In the genomic region with DNA sequence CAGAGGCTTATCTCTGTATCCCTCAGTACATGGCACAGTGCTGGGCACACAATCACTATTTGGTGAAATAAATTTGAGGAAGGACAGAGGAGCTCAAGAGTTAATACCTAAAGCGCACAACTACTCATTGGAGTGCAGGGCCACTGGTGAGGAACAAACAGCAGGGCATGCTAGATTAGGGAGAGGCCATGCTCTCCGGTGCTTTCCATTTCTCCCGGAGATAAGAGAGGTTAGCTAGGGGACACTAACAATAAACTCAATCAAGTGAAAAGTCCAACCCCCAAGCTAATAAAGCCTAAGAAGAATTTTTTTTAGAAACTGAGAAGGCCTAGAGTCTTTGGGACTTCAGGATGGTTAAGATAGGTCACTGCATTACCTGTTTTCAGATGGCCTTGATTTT, we compare ENCODE assay signal across 17 cellular contexts. TPM values are rescaled to one million over a fixed set of nuclear protein-coding genes. Genes with fewer than 3 reads are reported as not detected.
DNase-seq lines count a peak whose midpoint lies in the region; ATAC-seq and FAIRE-seq lines count a peak whose summit lies in the region.
"Had no signal": no experiment of that assay in that cellular context is flagged by ENCODE, and none has a peak within 500 bp of the region (broad histone marks: within the 10 kb centered on the region; RNA-seq: fewer than 3 reads in every experiment).

No MANE protein-coding gene starts in this region.

- H3K27me3 Mint-ChIP-seq in activated naive CD4-positive, alpha-beta T cell treated with anti-CD3 and anti-CD28 coated beads for 36 hours (ENCODE audit: low read depth), result no peaks in the 10 kb centered on the region
- H3K27me3 Mint-ChIP-seq: brain, T-helper 17 cell had no signal

- ATAC-seq in left colon (peak; percentile 16), GM18867 (IDR thresholded peaks at IDR 0.05; ENCODE audit: unreplicated experiment) (no peak)
- no peak for ATAC-seq in stimulated activated effector memory CD8-positive, alpha-beta T cell treated with anti-CD3 and anti-CD28 coated beads, Interleukin-12 subunit alpha, Interleukin-12 subunit beta, amount 100 ng/mL, for 72 hours
- ATAC-seq: T-helper 17 cell had no signal

- H3K27ac Mint-ChIP-seq in activated naive CD4-positive, alpha-beta T cell treated with anti-CD3 and anti-CD28 coated beads for 36 hours, result peak overlapping the region; percentile 14
- peak overlapping the region; percentile 41 for H3K27ac Mint-ChIP-seq in stimulated activated effector memory CD8-positive, alpha-beta T cell treated with anti-CD3 and anti-CD28 coated beads, Interleukin-12 subunit alpha, Interleukin-12 subunit beta, amount 100 ng/mL, for 72 hours
- H3K27ac Mint-ChIP-seq: brain, T-helper 17 cell had no signal

- peaks cover 35% of the 10 kb centered on the region for H3K4me1 Mint-ChIP-seq in activated naive CD4-positive, alpha-beta T cell treated with anti-CD3 and anti-CD28 coated beads for 36 hours (ENCODE audit: low read depth)
- peaks cover 5% of the 10 kb centered on the region for H3K4me1 Mint-ChIP-seq in stimulated activated effector memory CD8-positive, alpha-beta T cell treated with anti-CD3 and anti-CD28 coated beads, Interleukin-12 subunit alpha, Interleukin-12 subunit beta, amount 100 ng/mL, for 72 hours

- no peak overlapping the region for H3K4me3 Mint-ChIP-seq in activated naive CD4-positive, alpha-beta T cell treated with anti-CD3 and anti-CD28 coated beads for 36 hours
- H3K4me3 Mint-ChIP-seq in stimulated activated effector memory CD8-positive, alpha-beta T cell treated with anti-CD3 and anti-CD28 coated beads, Interleukin-12 subunit alpha, Interleukin-12 subunit beta, amount 100 ng/mL, for 72 hours, result no peak overlapping the region
- H3K4me3 Mint-ChIP-seq: brain, T-helper 17 cell had no signal

- intact Hi-C loops in activated naive CD4-positive, alpha-beta T cell treated with anti-CD3 and anti-CD28 coated beads for 36 hours (cut with micrococcal nuclease), result no loop called here
- intact Hi-C loops in left colon (cut with DNase I, micrococcal nuclease) (no loop called here), posterior vena cava (cut with DNase I) (no loop called here)

- no peak for DNase-seq in activated naive CD4-positive, alpha-beta T cell treated with anti-CD3 and anti-CD28 coated beads for 36 hours
- DNase-seq in activated naive CD4-positive, alpha-beta T cell treated with anti-CD3 and anti-CD28 coated beads, Interleukin-2, amount 50 U/mL, for 16 hours, result no peak
- DNase-seq in RCC 7860 (ENCODE audit: low spot score) (peak; percentile 4), left colon (no peak), posterior vena cava (ENCODE audit: low spot score) (no peak), AG20443 (ENCODE audit: low spot score) (no peak)
- DNase-seq in stimulated activated effector memory CD8-positive, alpha-beta T cell treated with anti-CD3 and anti-CD28 coated beads, Interleukin-12 subunit alpha, Interleukin-12 subunit beta, amount 100 ng/mL, for 72 hours (ENCODE audit: low spot score in 2 of 2), result no peak
- DNase-seq: activated CD4-positive, CD25-positive, alpha-beta regulatory T cell; DMS79; HCEC 1CT; NCI-H1105 treated with DMSO at 0.1 percent for 48 hours; stimulated activated CD4-positive, alpha-beta T cell treated with anti-CD3 and anti-CD28 coated beads, Interleukin-4, amount 100 ng/mL, for 1 hour; T-helper 17 cell had no signal

- FAIRE-seq in RCC 7860 (lab: Jason Lieb, UNC), result no peak
- FAIRE-seq: urothelium cell line had no signal

- H3K36me3 Mint-ChIP-seq in activated naive CD4-positive, alpha-beta T cell treated with anti-CD3 and anti-CD28 coated beads for 36 hours (ENCODE audit: low read depth), result peaks cover 68% of the 10 kb centered on the region
- peaks cover 98% of the 10 kb centered on the region for H3K36me3 Mint-ChIP-seq in stimulated activated effector memory CD8-positive, alpha-beta T cell treated with anti-CD3 and anti-CD28 coated beads, Interleukin-12 subunit alpha, Interleukin-12 subunit beta, amount 100 ng/mL, for 72 hours

- CTCF ChIA-PET in activated naive CD4-positive, alpha-beta T cell treated with anti-CD3 and anti-CD28 coated beads for 36 hours (lab: Charles Lee), result no interaction called here

- H3K9me3 Mint-ChIP-seq in activated naive CD4-positive, alpha-beta T cell treated with anti-CD3 and anti-CD28 coated beads for 36 hours, result no peaks in the 10 kb centered on the region
- no peaks in the 10 kb centered on the region for H3K9me3 Mint-ChIP-seq in stimulated activated effector memory CD8-positive, alpha-beta T cell treated with anti-CD3 and anti-CD28 coated beads, Interleukin-12 subunit alpha, Interleukin-12 subunit beta, amount 100 ng/mL, for 72 hours
- H3K9me3 Mint-ChIP-seq: brain had no signal

RNA-seq across cellular contexts. Expression of gene NFRKB, which starts 29.1 kb away (rescaled TPM):
- 10 to 100 TPM; 34.0 to 36.4 TPM for total RNA-seq in activated naive CD4-positive, alpha-beta T cell treated with anti-CD3 and anti-CD28 coated beads for 36 hours
- total RNA-seq in left colon, result 10 to 100 TPM; 19.0 to 19.7 TPM
- 10 to 100 TPM; 14.3 to 15.9 TPM for total RNA-seq in posterior vena cava

RNA-seq across cellular contexts. Expression of gene TMEM45B, which starts 50.7 kb away (rescaled TPM):
- 1 to 10 TPM; 3.8 to 3.9 TPM for total RNA-seq in activated naive CD4-positive, alpha-beta T cell treated with anti-CD3 and anti-CD28 coated beads for 36 hours
- 100 to 1,000 TPM; 309 to 343 TPM for total RNA-seq in left colon
- total RNA-seq in posterior vena cava, result not detected
- total RNA-seq: SJSA1 had no signal

Comparison
In these comparisons a context has a peak if more than half of its experiments do, and no peak if none do; other contexts are left out.
1. RNA of gene TMEM45B, which starts 50.7 kb away (total RNA-seq): 309 to 343 TPM in left colon; 3.8 to 3.9 TPM in activated naive CD4-positive, alpha-beta T cell treated with anti-CD3 and anti-CD28 coated beads for 36 hours and not detected in posterior vena cava; every median in the first group is over 10 times any median in the second.